In the genomic region with DNA sequence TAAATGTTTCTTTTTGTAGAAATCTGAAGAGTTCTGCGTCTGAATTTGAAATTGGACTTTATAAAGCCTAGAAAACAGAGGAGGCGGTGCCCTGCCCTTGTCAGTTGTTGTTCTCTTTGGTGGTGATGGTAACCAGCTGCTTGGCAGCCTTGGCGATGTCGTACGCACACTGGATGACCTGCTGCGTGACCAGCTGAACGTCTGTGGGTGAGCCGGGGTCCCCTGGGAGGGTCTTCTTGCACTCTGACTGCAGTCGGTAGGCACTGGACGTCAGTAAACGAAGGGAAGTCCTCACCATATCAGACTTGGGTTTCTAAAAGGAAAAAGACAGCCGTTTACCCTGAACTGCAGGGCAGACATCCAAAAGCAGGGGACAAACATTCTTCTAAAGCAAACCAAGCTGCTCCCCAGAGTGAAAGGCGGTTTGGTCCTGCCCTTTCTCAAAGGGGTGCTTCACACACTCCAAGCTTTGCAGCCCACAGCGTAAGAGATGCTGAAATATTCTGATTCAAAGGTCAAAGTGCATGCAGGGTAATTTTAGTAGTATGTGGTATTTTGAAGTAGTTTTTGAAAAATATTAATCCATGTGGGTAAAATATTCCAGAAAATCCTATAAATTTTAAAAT, we compare ENCODE assay signal across 22 cellular contexts. TPM values are rescaled to one million over a fixed set of nuclear protein-coding genes. Genes with fewer than 3 reads are reported as not detected.
DNase-seq lines count a peak whose midpoint lies in the region; ATAC-seq and TF ChIP-seq lines count a peak whose summit lies in the region.
"Had no signal": no experiment of that assay in that cellular context is flagged by ENCODE, and none has a peak within 500 bp of the region (broad histone marks: within the 10 kb centered on the region; RNA-seq: fewer than 3 reads in every experiment).

No MANE protein-coding gene starts in this region.

- no peaks in the 10 kb centered on the region for H3K27me3 ChIP-seq in adrenal gland
- no peaks in the 10 kb centered on the region for H3K27me3 ChIP-seq in mesenchymal stem cell (ENCODE audit: control insufficient read depth in 1 of 2, insufficient read depth in 1 of 2, low read length in 2 of 2)
- H3K27me3 ChIP-seq in testis, result no peaks in the 10 kb centered on the region

- no peak for ATAC-seq in HG02973 (IDR thresholded peaks at IDR 0.05; ENCODE audit: unreplicated experiment)
- ATAC-seq in HG02610 (IDR thresholded peaks at IDR 0.05; ENCODE audit: unreplicated experiment), result no peak
- no peak for ATAC-seq in activated T-cell treated with anti-CD3 and anti-CD28 coated beads, Interleukin-2, amount 50 U/mL, for 72 hours (replicated peaks in 1 of 2)
- ATAC-seq: stimulated activated naive B cell treated with anti-CD40 and anti-IgM and Interleukin-4, amounts not matched to agents 10 μg/mL and 1 μg/mL and 100 μg/mL, for 72 hours had no signal

- no peak overlapping the region for H2BK12ac ChIP-seq in mesenchymal stem cell (ENCODE audit: low read length in 2 of 2)

- H3K4me3 ChIP-seq in adrenal gland (no peak overlapping the region), mesenchymal stem cell (ENCODE audit: insufficient read depth in 1 of 2, low read depth in 1 of 2, low read length in 2 of 2) (no peak overlapping the region), testis (no peak overlapping the region)
- H3K4me3 ChIP-seq: prostate gland had no signal

- H3K36me3 ChIP-seq in adrenal gland (replicated peaks in 1 of 2), result peaks cover 0 to 89% of the 10 kb centered on the region in 2 donors
- peaks cover 47 to 93% of the 10 kb centered on the region in 2 experiments for H3K36me3 ChIP-seq in mesenchymal stem cell (ENCODE audit: control insufficient read depth in 1 of 2, insufficient read depth in 2 of 2, low read depth in 1 of 2, low read length in 2 of 2)
- H3K36me3 ChIP-seq in testis (ENCODE audit: low read depth, missing control alignments), result no peaks in the 10 kb centered on the region

- H3K4me1 ChIP-seq in adrenal gland (replicated peaks in 1 of 2) (no peaks in the 10 kb centered on the region), mesenchymal stem cell (ENCODE audit: control insufficient read depth, insufficient read depth, low read depth, low read length) (peaks cover 8% of the 10 kb centered on the region), testis (no peaks in the 10 kb centered on the region)
- H3K4me1 ChIP-seq: prostate gland had no signal

- intact Hi-C loops in adrenal gland (cut with DNase I), result no loop called here
- intact Hi-C loops in testis (cut with DNase I; ENCODE audit: low total_unique reads), result no loop called here

- H4K8ac ChIP-seq in mesenchymal stem cell (ENCODE audit: low read length), result peak overlapping the region; percentile 19

- TF ChIP-seq POLR2A in adrenal gland (IDR thresholded peaks at IDR 0.05) (no peak), testis (IDR thresholded peaks at IDR 0.05) (no peak)

- peaks cover 7% of the 10 kb centered on the region for H3K79me1 ChIP-seq in mesenchymal stem cell (replicated peaks; ENCODE audit: low read length, poor library complexity, severe bottlenecking)

- no peaks in the 10 kb centered on the region for H3K9me3 Mint-ChIP-seq in activated T-cell treated with anti-CD3 and anti-CD28 coated beads, Interleukin-2, amount 50 U/mL, for 72 hours
- H3K9me3 Mint-ChIP-seq: activated naive CD4-positive, alpha-beta T cell treated with anti-CD3 and anti-CD28 coated beads, Interleukin-2, amount 10 ng/mL, durations not matched to agents 7 days and 5 days; CD14-positive monocyte; neural crest cell; stimulated activated naive B cell treated with anti-CD40 and anti-IgM and Interleukin-4, amounts not matched to agents 10 μg/mL and 1 μg/mL and 100 μg/mL, for 72 hours; type B pancreatic cell had no signal

- no peak overlapping the region for H2AK5ac ChIP-seq in mesenchymal stem cell (ENCODE audit: low read length, severe bottlenecking)

- no peak overlapping the region for H3K4me2 ChIP-seq in mesenchymal stem cell (ENCODE audit: low read length, poor library complexity, severe bottlenecking)

- H3K18ac ChIP-seq in mesenchymal stem cell (ENCODE audit: low read depth in 1 of 2, low read length in 2 of 2), result no peak overlapping the region

- H3K4ac ChIP-seq in mesenchymal stem cell (ENCODE audit: low read depth in 1 of 2, low read length in 2 of 2), result no peak overlapping the region

- no peak overlapping the region for H3K9ac ChIP-seq in mesenchymal stem cell (ENCODE audit: low read length)

- no peak overlapping the region for H3K23ac ChIP-seq in mesenchymal stem cell (ENCODE audit: low read length in 2 of 2)

- H4K91ac ChIP-seq in mesenchymal stem cell (ENCODE audit: low read length), result no peak overlapping the region

- H3K27ac Mint-ChIP-seq in activated T-cell treated with anti-CD3 and anti-CD28 coated beads, Interleukin-2, amount 50 U/mL, for 72 hours, result no peak overlapping the region
- H3K27ac Mint-ChIP-seq: stimulated activated naive B cell treated with anti-CD40 and anti-IgM and Interleukin-4, amounts not matched to agents 10 μg/mL and 1 μg/mL and 100 μg/mL, for 72 hours; type B pancreatic cell had no signal

- no peak overlapping the region for H2BK15ac ChIP-seq in mesenchymal stem cell (ENCODE audit: low read depth, poor library complexity, severe bottlenecking)

- H3K4me3 Mint-ChIP-seq in activated T-cell treated with anti-CD3 and anti-CD28 coated beads, Interleukin-2, amount 50 U/mL, for 72 hours, result no peak overlapping the region
- H3K4me3 Mint-ChIP-seq: activated naive CD4-positive, alpha-beta T cell treated with anti-CD3 and anti-CD28 coated beads, Interleukin-2, amount 10 ng/mL, durations not matched to agents 7 days and 5 days; CD14-positive monocyte; neural crest cell; stimulated activated naive B cell treated with anti-CD40 and anti-IgM and Interleukin-4, amounts not matched to agents 10 μg/mL and 1 μg/mL and 100 μg/mL, for 72 hours; type B pancreatic cell had no signal

- H3K27me3 Mint-ChIP-seq in activated T-cell treated with anti-CD3 and anti-CD28 coated beads, Interleukin-2, amount 50 U/mL, for 72 hours (ENCODE audit: low read depth), result no peaks in the 10 kb centered on the region
- H3K27me3 Mint-ChIP-seq: activated naive CD4-positive, alpha-beta T cell treated with anti-CD3 and anti-CD28 coated beads, Interleukin-2, amount 10 ng/mL, durations not matched to agents 7 days and 5 days; stimulated activated naive B cell treated with anti-CD40 and anti-IgM and Interleukin-4, amounts not matched to agents 10 μg/mL and 1 μg/mL and 100 μg/mL, for 72 hours; type B pancreatic cell had no signal

- TF ChIP-seq CTCF in adrenal gland (IDR thresholded peaks at IDR 0.05) (no peak), testis (IDR thresholded peaks at IDR 0.05) (no peak)

- H2BK5ac ChIP-seq in mesenchymal stem cell (ENCODE audit: low read depth, low read length, poor library complexity, severe bottlenecking), result no peak overlapping the region

- H3K36me3 Mint-ChIP-seq in activated T-cell treated with anti-CD3 and anti-CD28 coated beads, Interleukin-2, amount 50 U/mL, for 72 hours (ENCODE audit: insufficient read depth in 2 of 2), result peaks cover 6 to 22% of the 10 kb centered on the region in 2 donors

- H3K9me3 ChIP-seq in adrenal gland (replicated peaks in 1 of 3), result no peaks in the 10 kb centered on the region
- no peaks in the 10 kb centered on the region for H3K9me3 ChIP-seq in mesenchymal stem cell (ENCODE audit: control insufficient read depth, low read length)
- no peaks in the 10 kb centered on the region for H3K9me3 ChIP-seq in testis
- H3K9me3 ChIP-seq: prostate gland had no signal

- no peak overlapping the region for H2AFZ ChIP-seq in mesenchymal stem cell (ENCODE audit: low read depth, low read length)

- H3K4me1 Mint-ChIP-seq in activated T-cell treated with anti-CD3 and anti-CD28 coated beads, Interleukin-2, amount 50 U/mL, for 72 hours (ENCODE audit: low read depth), result no peaks in the 10 kb centered on the region
- H3K4me1 Mint-ChIP-seq: activated naive CD4-positive, alpha-beta T cell treated with anti-CD3 and anti-CD28 coated beads, Interleukin-2, amount 10 ng/mL, durations not matched to agents 7 days and 5 days; CD14-positive monocyte; neural crest cell; stimulated activated naive B cell treated with anti-CD40 and anti-IgM and Interleukin-4, amounts not matched to agents 10 μg/mL and 1 μg/mL and 100 μg/mL, for 72 hours had no signal

- H2BK120ac ChIP-seq in mesenchymal stem cell (ENCODE audit: low read depth, low read length), result no peak overlapping the region

- H3K14ac ChIP-seq in mesenchymal stem cell (ENCODE audit: low read length in 2 of 2), result no peak overlapping the region

- WGBS in adrenal gland, 4 donors, result 69 to 79% (median 74%) methylated on average over 14 of the region's 14 CpGs
- WGBS in mesenchymal stem cell, result 96% methylated on average over 14 of the region's 14 CpGs
- 60 to 68% methylated on average over 14 of the region's 14 CpGs for WGBS in testis, 2 donors

- DNase-seq in adrenal gland, result peak in 6 of 7 donors; percentile 29 to 80 (median 46)
- DNase-seq in fibroblast of gingiva (ENCODE audit: low read depth), result peak; percentile 21
- DNase-seq in mesenchymal stem cell, result no peak
- peak; percentile 48 for DNase-seq in testis
- no peak for DNase-seq in activated CD4-positive, alpha-beta T cell treated with anti-CD3 and anti-CD28 coated beads, Interleukin-2, amount 50 U/mL, for 4 hours
- DNase-seq in activated T-cell treated with anti-CD3 and anti-CD28 coated beads, Interleukin-2, amount 50 U/mL, for 72 hours, result no peak
- DNase-seq: activated CD8-positive, alpha-beta memory T cell treated with anti-CD3 and anti-CD28 coated beads for 24 hours; activated naive CD4-positive, alpha-beta T cell treated with anti-CD3 and anti-CD28 coated beads, Interleukin-2, amount 10 ng/mL, durations not matched to agents 7 days and 5 days; activated T-cell treated with anti-CD3 and anti-CD28 coated beads, Interleukin-2, amount 50 U/mL, for 48 hours; effector CD8-positive, alpha-beta T cell; MV-4-11; NCI-H1694 treated with DMSO at 0.1 percent for 48 hours; small intestine; stimulated activated naive B cell treated with anti-CD40 and anti-IgM and Interleukin-4, amounts not matched to agents 10 μg/mL and 1 μg/mL and 100 μg/mL, for 72 hours; T1000 had no signal

- peak overlapping the region in 2 of 5 donors; percentile 6 to 58 for H3K27ac ChIP-seq in adrenal gland
- H3K27ac ChIP-seq in mesenchymal stem cell (ENCODE audit: low read length, poor library complexity, severe bottlenecking), result no peak overlapping the region
- peak overlapping the region in 1 of 2 donors; percentile 71 for H3K27ac ChIP-seq in testis
- H3K27ac ChIP-seq: prostate gland, RWPE1 had no signal

RNA-seq across cellular contexts. Expression of gene TCHP, which starts 32.9 kb away (rescaled TPM):
- total RNA-seq in adrenal gland (10 to 100 TPM in 4 of 8 donors, 1 to 10 TPM in 4; 8.8 to 18.7 (median 12.4) TPM), testis (10 to 100 TPM; 38.0 to 59.4 TPM)
- polyA plus RNA-seq in adrenal gland (10 to 100 TPM in 2 of 3 donors, 1 to 10 TPM in 1; 8.3 to 21.1 (median 11.3) TPM), testis (ENCODE audit: insufficient read depth, low read depth, low replicate concordance) (23.2 TPM)
- polyA plus RNA-seq in mesenchymal stem cell (2013, experiment 1 of 2), result 8.0 TPM
- polyA plus RNA-seq in mesenchymal stem cell (2013, experiment 2 of 2), result 7.8 TPM
- total RNA-seq in activated T-cell treated with anti-CD3 and anti-CD28 coated beads, Interleukin-2, amount 50 U/mL, for 72 hours, result 10 to 100 TPM; 22.5 to 25.1 TPM

RNA-seq across cellular contexts. Expression of gene GLTP, which starts 52.6 kb away (rescaled TPM):
- total RNA-seq in adrenal gland (10 to 100 TPM; 29.7 to 58.8 (median 38.4) TPM), testis (10 to 100 TPM; 20.0 to 23.1 TPM)
- polyA plus RNA-seq in adrenal gland (10 to 100 TPM; 24.5 to 38.6 (median 27.4) TPM), testis (ENCODE audit: insufficient read depth, low read depth, low replicate concordance) (27.1 TPM)
- polyA plus RNA-seq in mesenchymal stem cell (2013, experiment 1 of 2), result 41.5 TPM
- 42.0 TPM for polyA plus RNA-seq in mesenchymal stem cell (2013, experiment 2 of 2)
- total RNA-seq in activated T-cell treated with anti-CD3 and anti-CD28 coated beads, Interleukin-2, amount 50 U/mL, for 72 hours, result 10 to 100 TPM; 23.8 to 24.5 TPM

Comparison
In these comparisons a context has a peak if more than half of its experiments do, and no peak if none do; other contexts are left out.
1. DNase-seq: peak in adrenal gland (6 of 7), fibroblast of gingiva (single experiment) and testis (single experiment); none in mesenchymal stem cell (single experiment), activated CD4-positive, alpha-beta T cell treated with anti-CD3 and anti-CD28 coated beads, Interleukin-2, amount 50 U/mL, for 4 hours (0 of 2) and activated T-cell treated with anti-CD3 and anti-CD28 coated beads, Interleukin-2, amount 50 U/mL, for 72 hours (0 of 2).